In genomic region chr7:121082400-121083101, GRCh38 we compare ENCODE assay signal across 1 cellular context.
TF ChIP-seq lines count a peak whose summit lies in the region.

No MANE protein-coding gene starts in this region.

TF ChIP-seq in SK-N-SH, 30 proteins besides CTCF, POLR2A, EP300 and RAD21 (continued from another document):
- TF ChIP-seq USF1 (IDR thresholded peaks at IDR 0.05; ENCODE audit: borderline replicate concordance, low read depth) (no peak), MAX (IDR thresholded peaks at IDR 0.05; ENCODE audit: low read depth) (no peak), MXI1 (IDR thresholded peaks at IDR 0.05; ENCODE audit: low read depth, low read length) (no peak)
- TF ChIP-seq, protein P1, sequence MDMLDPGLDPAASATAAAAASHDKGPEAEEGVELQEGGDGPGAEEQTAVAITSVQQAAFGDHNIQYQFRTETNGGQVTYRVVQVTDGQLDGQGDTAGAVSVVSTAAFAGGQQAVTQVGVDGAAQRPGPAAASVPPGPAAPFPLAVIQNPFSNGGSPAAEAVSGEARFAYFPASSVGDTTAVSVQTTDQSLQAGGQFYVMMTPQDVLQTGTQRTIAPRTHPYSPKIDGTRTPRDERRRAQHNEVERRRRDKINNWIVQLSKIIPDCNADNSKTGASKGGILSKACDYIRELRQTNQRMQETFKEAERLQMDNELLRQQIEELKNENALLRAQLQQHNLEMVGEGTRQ (IDR thresholded peaks at IDR 0.05; ENCODE audit: borderline replicate concordance, low read depth, low read length) = no peak
